ENCODE assay signal across 19 cellular contexts in the genomic region with DNA sequence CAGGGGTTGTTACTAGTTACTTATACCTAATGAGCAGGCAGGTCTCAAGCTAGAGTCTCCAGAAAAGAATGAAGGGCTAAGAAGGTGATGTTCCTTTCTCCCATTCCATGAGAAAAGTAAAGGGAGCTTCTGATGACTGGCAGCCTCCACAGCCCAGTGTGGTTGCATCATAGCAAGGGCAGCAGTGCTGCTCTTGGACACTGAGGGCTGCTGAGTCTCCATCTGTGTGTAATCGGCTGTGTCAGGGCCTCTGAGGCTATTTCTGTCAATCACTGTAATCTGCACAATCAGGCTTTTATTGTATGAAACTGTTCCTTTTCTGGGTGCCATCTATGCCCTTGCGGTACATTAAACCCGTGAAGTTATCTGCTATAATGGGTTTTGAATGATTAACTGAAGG.
DNase-seq lines count a peak whose midpoint lies in the region; ATAC-seq, FAIRE-seq and TF ChIP-seq lines count a peak whose summit lies in the region.
"Had no signal": no experiment of that assay in that cellular context is flagged by ENCODE, and none has a peak within 500 bp of the region (broad histone marks: within the 10 kb centered on the region; RNA-seq: fewer than 3 reads in every experiment).

No MANE protein-coding gene starts in this region.

- H4K20me1 ChIP-seq in astrocyte (ENCODE audit: insufficient read depth, low read length), result no peaks in the 10 kb centered on the region

- DNase-seq in NCI-H82 (lab: John Stamatoyannopoulos, UW), result peak; percentile 27
- no peak for DNase-seq in NCI-H82 treated with DMSO at 0.1 percent for 48 hours (lab: John Stamatoyannopoulos, UW; ENCODE audit: unreplicated experiment)
- no peak for DNase-seq in astrocyte (ENCODE audit: low read depth)
- peak; percentile 52 for DNase-seq in globus pallidus (ENCODE audit: low spot score)
- peak; percentile 4 for DNase-seq in retinal pigment epithelial cell (ENCODE audit: low read depth)
- DNase-seq in DMS 273 treated with DMSO at 0.1 percent for 48 hours (lab: John Stamatoyannopoulos, UW), result no peak
- no peak for DNase-seq in activated effector memory CD4-positive, alpha-beta T cell treated with anti-CD3 and anti-CD28 coated beads, Interleukin-2, amount 50 U/mL, for 16 hours
- DNase-seq: GDM1, H7, HFFc6, IMR-90, NCI-H1417 treated with DMSO at 0.1 percent for 48 hours, NCI-H1930, NCI-H526 treated with DMSO at 0.1 percent for 48 hours, SHP77 had no signal

- peaks cover 11% of the 10 kb centered on the region for H3K4me1 Mint-ChIP-seq in astrocyte (ENCODE audit: low read depth, unreplicated experiment)

- H3K4me3 Mint-ChIP-seq in astrocyte (ENCODE audit: unreplicated experiment), result no peak overlapping the region
- H3K4me3 Mint-ChIP-seq: CD14-positive monocyte, HFFc6 had no signal

- H3K4me2 ChIP-seq in astrocyte (ENCODE audit: low read length), result no peak overlapping the region

- H3K79me2 ChIP-seq in astrocyte (ENCODE audit: insufficient read depth, low read length), result no peaks in the 10 kb centered on the region

- FAIRE-seq in astrocyte (lab: Jason Lieb, UNC), result no peak
- FAIRE-seq: RCC 7860 had no signal

- no peak overlapping the region for H3K27ac ChIP-seq in astrocyte (ENCODE audit: low read depth, low read length)
- H3K27ac ChIP-seq: 22Rv1 had no signal

- H3K36me3 Mint-ChIP-seq in astrocyte (ENCODE audit: low read depth, unreplicated experiment), result no peaks in the 10 kb centered on the region
- H3K36me3 Mint-ChIP-seq: CD14-positive monocyte had no signal

- no peaks in the 10 kb centered on the region for H3K9me3 ChIP-seq in astrocyte (ENCODE audit: insufficient read depth, low read depth, low read length)

- no peak overlapping the region for H2AFZ ChIP-seq in astrocyte (ENCODE audit: low read depth, low read length)

- ATAC-seq in esophagus mucosa, result no peak

- TF ChIP-seq CTCF in astrocyte (IDR thresholded peaks at IDR 0.05; ENCODE audit: insufficient read depth, low read depth, low read length) (no peak), retinal pigment epithelial cell (conservative IDR thresholded peaks at IDR 0.05; ENCODE audit: low read depth, low read length) (no peak)

- peaks cover 7% of the 10 kb centered on the region for H3K9me3 Mint-ChIP-seq in astrocyte (ENCODE audit: unreplicated experiment)
- H3K9me3 Mint-ChIP-seq: HFFc6 had no signal

- H3K4me3 ChIP-seq in astrocyte (ENCODE audit: insufficient read depth, low read depth, low read length) (no peak overlapping the region), retinal pigment epithelial cell (ENCODE audit: low read length) (no peak overlapping the region)

- H3K36me3 ChIP-seq in astrocyte (ENCODE audit: insufficient read depth, low read length), result no peaks in the 10 kb centered on the region

- peaks cover 3% of the 10 kb centered on the region for H3K27me3 Mint-ChIP-seq in astrocyte (ENCODE audit: low read depth, unreplicated experiment)

- no peak overlapping the region for H3K9ac ChIP-seq in astrocyte (ENCODE audit: low read length)

- peak overlapping the region; percentile 62 for H3K27ac Mint-ChIP-seq in astrocyte (ENCODE audit: unreplicated experiment)
- H3K27ac Mint-ChIP-seq: CD14-positive monocyte, HFFc6 had no signal

- no peaks in the 10 kb centered on the region for H3K4me1 ChIP-seq in astrocyte (ENCODE audit: insufficient read depth, low read length)

- H3K27me3 ChIP-seq in astrocyte (ENCODE audit: insufficient read depth, low read length), result peaks cover 3% of the 10 kb centered on the region

Comparison
In these comparisons a context has a peak if more than half of its experiments do, and no peak if none do; other contexts are left out.
1. DNase-seq: peak in NCI-H82 (single experiment), globus pallidus (single experiment) and retinal pigment epithelial cell (single experiment); none in NCI-H82 treated with DMSO at 0.1 percent for 48 hours (single experiment), astrocyte (single experiment), DMS 273 treated with DMSO at 0.1 percent for 48 hours (single experiment) and activated effector memory CD4-positive, alpha-beta T cell treated with anti-CD3 and anti-CD28 coated beads, Interleukin-2, amount 50 U/mL, for 16 hours (single experiment).